Comparison of ENCODE assay signal across 8 cellular contexts in genomic region chr3:12750658-12751071, GRCh38. TPM values are rescaled to one million over a fixed set of nuclear protein-coding genes. Genes with fewer than 3 reads are reported as not detected.
DNase-seq lines count a peak whose midpoint lies in the region; ATAC-seq, FAIRE-seq and TF ChIP-seq lines count a peak whose summit lies in the region.

No MANE protein-coding gene starts in this region.

- DNase-seq in activated CD4-positive, alpha-beta memory T cell treated with anti-CD3 and anti-CD28 coated beads, Interleukin-2, amount 10 ng/mL, durations not matched to agents 7 days and 5 days = peak; percentile 54
- DNase-seq in keratinocyte (ENCODE audit: low read depth, low spot score) (no peak), progenitor cell of endocrine pancreas (ENCODE audit: low spot score, unreplicated experiment) (no peak), prostate gland (ENCODE audit: low spot score) (no peak), kidney (no peak)

- H3K9me1 ChIP-seq in keratinocyte (ENCODE audit: control insufficient read depth, extremely low read depth, insufficient read depth, low read length) = peaks cover 20% of the 10 kb centered on the region

- TF ChIP-seq POLR2A in prostate gland (IDR thresholded peaks at IDR 0.05) = no peak

- H3K9me3 Mint-ChIP-seq in activated CD4-positive, alpha-beta memory T cell treated with anti-CD3 and anti-CD28 coated beads, Interleukin-2, amount 10 ng/mL, durations not matched to agents 7 days and 5 days = no peaks in the 10 kb centered on the region
- H3K9me3 Mint-ChIP-seq in progenitor cell of endocrine pancreas (ENCODE audit: low read depth) = no peaks in the 10 kb centered on the region

- no peak overlapping the region for H3K9ac ChIP-seq in BLaER1 treated with 17β-estradiol and CSF1 and Interleukin-3, amounts not matched to agents 10 nM and 100 nM
- H3K9ac ChIP-seq in keratinocyte (ENCODE audit: control insufficient read depth, extremely low read depth, insufficient read depth, low read length) = peak overlapping the region; percentile 42
- no peak overlapping the region for H3K9ac ChIP-seq in kidney (ENCODE audit: low read length in 2 of 2)

- no peaks in the 10 kb centered on the region for H3K36me3 ChIP-seq in BLaER1 treated with 17β-estradiol and CSF1 and Interleukin-3, amounts not matched to agents 10 nM and 100 nM
- H3K36me3 ChIP-seq in keratinocyte (ENCODE audit: control insufficient read depth in 2 of 2, extremely low read depth in 1 of 2, insufficient read depth in 2 of 2, low read length in 2 of 2) (peaks cover 29 to 59% of the 10 kb centered on the region in 2 experiments), prostate gland (no peaks in the 10 kb centered on the region), kidney (ENCODE audit: control insufficient read depth in 1 of 2, insufficient read depth in 2 of 2, low read length in 2 of 2) (no peaks in the 10 kb centered on the region)

- no peaks in the 10 kb centered on the region for H3K9me3 ChIP-seq in BLaER1 treated with 17β-estradiol and CSF1 and Interleukin-3, amounts not matched to agents 10 nM and 100 nM (replicated peaks in 1 of 11)
- H3K9me3 ChIP-seq in keratinocyte (ENCODE audit: control insufficient read depth, low read depth, low read length) (no peaks in the 10 kb centered on the region), prostate gland (no peaks in the 10 kb centered on the region), kidney (ENCODE audit: control insufficient read depth in 1 of 2, low read length in 2 of 2) (no peaks in the 10 kb centered on the region)

- peaks cover 19 to 30% (median 22%) of the 10 kb centered on the region in 10 experiments for H3K4me1 ChIP-seq in BLaER1 treated with 17β-estradiol and CSF1 and Interleukin-3, amounts not matched to agents 10 nM and 100 nM
- H3K4me1 ChIP-seq in keratinocyte (ENCODE audit: control insufficient read depth, extremely low read depth, insufficient read depth, low read length) (peaks cover 53% of the 10 kb centered on the region), prostate gland (replicated peaks) (no peaks in the 10 kb centered on the region), kidney (ENCODE audit: control insufficient read depth in 1 of 2, insufficient read depth in 1 of 2, low read depth in 1 of 2, low read length in 2 of 2) (no peaks in the 10 kb centered on the region)

- H3K79me2 ChIP-seq in keratinocyte (ENCODE audit: control insufficient read depth, insufficient read depth, low read length) = peaks cover 59% of the 10 kb centered on the region

- CTCF ChIA-PET in activated CD4-positive, alpha-beta memory T cell treated with anti-CD3 and anti-CD28 coated beads, Interleukin-2, amount 10 ng/mL, durations not matched to agents 7 days and 5 days (lab: Charles Lee) = interaction anchor here (1.6 kb wide), 1 partner anchor 31 kb away, joined by 4 read pairs; no protein-coding TSS in a partner anchor

- ATAC-seq in HG02610 (IDR thresholded peaks at IDR 0.05; ENCODE audit: unreplicated experiment) (peak; percentile 62), HG02588 (IDR thresholded peaks at IDR 0.05; ENCODE audit: unreplicated experiment) (no peak)

- dilution Hi-C loops in keratinocyte (cut with MboI; ENCODE audit: extremely low pct_ligation_motif_present, low sequenced_read_pairs) = no loop called here

- intact Hi-C loops in prostate gland (cut with DNase I) (no loop called here), kidney (cut with DNase I) (no loop called here)

- H2AFZ ChIP-seq in keratinocyte (ENCODE audit: control insufficient read depth, low read length) = no peak overlapping the region

- POLR2A ChIA-PET in activated CD4-positive, alpha-beta memory T cell treated with anti-CD3 and anti-CD28 coated beads, Interleukin-2, amount 10 ng/mL, durations not matched to agents 7 days and 5 days (lab: Charles Lee) = no interaction called here

- H3K27me3 ChIP-seq in BLaER1 treated with 17β-estradiol and CSF1 and Interleukin-3, amounts not matched to agents 10 nM and 100 nM = no peaks in the 10 kb centered on the region
- H3K27me3 ChIP-seq in keratinocyte (ENCODE audit: control insufficient read depth, extremely low read depth, insufficient read depth, low read length) = no peaks in the 10 kb centered on the region
- no peaks in the 10 kb centered on the region for H3K27me3 ChIP-seq in prostate gland (replicated peaks; ENCODE audit: insufficient read depth)

- H3K27ac ChIP-seq in BLaER1 treated with 17β-estradiol and CSF1 and Interleukin-3, amounts not matched to agents 10 nM and 100 nM = peak overlapping the region in 1 of 11 experiments; percentile 9; a peak in 2 of 22 replicates
- H3K27ac ChIP-seq in keratinocyte (ENCODE audit: control insufficient read depth, insufficient read depth, low read length) (peak overlapping the region; percentile 70), prostate gland (no peak overlapping the region), kidney (ENCODE audit: low read depth in 2 of 2, low read length in 2 of 2) (no peak overlapping the region)

- H3K4me3 Mint-ChIP-seq in activated CD4-positive, alpha-beta memory T cell treated with anti-CD3 and anti-CD28 coated beads, Interleukin-2, amount 10 ng/mL, durations not matched to agents 7 days and 5 days = no peak overlapping the region
- H3K4me3 Mint-ChIP-seq in progenitor cell of endocrine pancreas (ENCODE audit: low read depth) = no peak overlapping the region

- TF ChIP-seq CTCF in keratinocyte (optimal IDR thresholded peaks at IDR 0.05 in 1 of 3, IDR thresholded peaks at IDR 0.05 in 1 of 3, conservative IDR thresholded peaks at IDR 0.05 in 1 of 3; ENCODE audit: extremely low read depth in 1 of 3, insufficient read depth in 2 of 3, low read length in 3 of 3) = no peak
- no peak for TF ChIP-seq CTCF in progenitor cell of endocrine pancreas (IDR thresholded peaks at IDR 0.05; ENCODE audit: unreplicated experiment)
- TF ChIP-seq CTCF in prostate gland (IDR thresholded peaks at IDR 0.05) = no peak
- TF ChIP-seq CTCF in kidney (IDR thresholded peaks at IDR 0.05; ENCODE audit: borderline replicate concordance, extremely low read depth, insufficient read depth) = no peak

- WGBS in prostate gland = 68% methylated on average over 4 of the region's 4 CpGs

- peak overlapping the region in 10 of 11 experiments; percentile 34 to 75 (median 56); a peak in 15 of 22 replicates for H3K4me2 ChIP-seq in BLaER1 treated with 17β-estradiol and CSF1 and Interleukin-3, amounts not matched to agents 10 nM and 100 nM
- H3K4me2 ChIP-seq in keratinocyte (ENCODE audit: control insufficient read depth, extremely low read depth, insufficient read depth, low read depth, low read length) = peak overlapping the region; percentile 55

- H3K27ac Mint-ChIP-seq in activated CD4-positive, alpha-beta memory T cell treated with anti-CD3 and anti-CD28 coated beads, Interleukin-2, amount 10 ng/mL, durations not matched to agents 7 days and 5 days = no peak overlapping the region
- no peak overlapping the region for H3K27ac Mint-ChIP-seq in progenitor cell of endocrine pancreas

- H4K20me1 ChIP-seq in BLaER1 treated with 17β-estradiol and CSF1 and Interleukin-3, amounts not matched to agents 10 nM and 100 nM = no peaks in the 10 kb centered on the region
- peaks cover 38% of the 10 kb centered on the region for H4K20me1 ChIP-seq in keratinocyte (ENCODE audit: control insufficient read depth, extremely low read depth, insufficient read depth, low read length)

- no peaks in the 10 kb centered on the region for H3K36me3 Mint-ChIP-seq in activated CD4-positive, alpha-beta memory T cell treated with anti-CD3 and anti-CD28 coated beads, Interleukin-2, amount 10 ng/mL, durations not matched to agents 7 days and 5 days (ENCODE audit: low read depth)
- no peaks in the 10 kb centered on the region for H3K36me3 Mint-ChIP-seq in progenitor cell of endocrine pancreas (ENCODE audit: insufficient read depth)

- no peak for FAIRE-seq in keratinocyte (lab: Jason Lieb, UNC)
- no peak for FAIRE-seq in kidney (lab: Jason Lieb, UNC)

- peaks cover 7% of the 10 kb centered on the region for H3K4me1 Mint-ChIP-seq in activated CD4-positive, alpha-beta memory T cell treated with anti-CD3 and anti-CD28 coated beads, Interleukin-2, amount 10 ng/mL, durations not matched to agents 7 days and 5 days
- H3K4me1 Mint-ChIP-seq in progenitor cell of endocrine pancreas (ENCODE audit: low read depth) = no peaks in the 10 kb centered on the region

- no peak overlapping the region for H3K4me3 ChIP-seq in BLaER1 treated with 17β-estradiol and CSF1 and Interleukin-3, amounts not matched to agents 10 nM and 100 nM
- H3K4me3 ChIP-seq in keratinocyte (ENCODE audit: control insufficient read depth in 2 of 3, extremely low read depth in 1 of 3, insufficient read depth in 2 of 3, low read depth in 1 of 3, low read length in 3 of 3) = no peak overlapping the region
- H3K4me3 ChIP-seq in prostate gland = no peak overlapping the region
- H3K4me3 ChIP-seq in kidney (ENCODE audit: low read length in 2 of 2) = no peak overlapping the region

- H3K27me3 Mint-ChIP-seq in activated CD4-positive, alpha-beta memory T cell treated with anti-CD3 and anti-CD28 coated beads, Interleukin-2, amount 10 ng/mL, durations not matched to agents 7 days and 5 days = peaks cover 6% of the 10 kb centered on the region
- H3K27me3 Mint-ChIP-seq in progenitor cell of endocrine pancreas = peaks cover 3% of the 10 kb centered on the region

RNA-seq across cellular contexts. Expression of gene TMEM40, which starts 8.4 kb away (rescaled TPM):
- not detected for total RNA-seq in activated CD4-positive, alpha-beta memory T cell treated with anti-CD3 and anti-CD28 coated beads, Interleukin-2, amount 10 ng/mL, durations not matched to agents 7 days and 5 days
- polyA plus RNA-seq in keratinocyte = 240 to 475 TPM (median 311 TPM) in 3 replicates
- 136 TPM for polyA plus RNA-seq in keratinocyte (2011; ENCODE audit: low read depth)
- 340 and 375 TPM in 2 replicates for polyA plus RNA-seq in keratinocyte (2011; cell fraction: cytosol; rRNA removed)
- polyA plus RNA-seq in keratinocyte (2011; cell fraction: nucleus; rRNA removed) = 382 and 436 TPM in 2 replicates
- polyA plus RNA-seq in keratinocyte (2012; ENCODE audit: low replicate concordance) = 345 and 384 TPM in 2 replicates
- 209 to 387 TPM (median 321 TPM) in 3 replicates for polyA minus RNA-seq in keratinocyte
- polyA minus RNA-seq in keratinocyte (2011; cell fraction: cytosol; rRNA and poly(A)+ RNA removed) = 242 TPM
- polyA minus RNA-seq in keratinocyte (2011; cell fraction: nucleus; rRNA and poly(A)+ RNA removed) = 106 and 129 TPM in 2 replicates
- 0.36 TPM in 1 of 2 replicates, not detected in the other for total RNA-seq in progenitor cell of endocrine pancreas
- total RNA-seq in prostate gland = 1 to 10 TPM; 1.9 to 8.5 TPM
- total RNA-seq in kidney = not detected
- 0.52 TPM for polyA plus RNA-seq in kidney (ENCODE audit: insufficient read depth, low read depth, low replicate concordance)

RNA-seq across cellular contexts. Expression of gene CAND2, which starts 45.8 kb away (rescaled TPM):
- under 1 TPM in 1 of 2 experiments, not detected in 1; 0.15 TPM for total RNA-seq in activated CD4-positive, alpha-beta memory T cell treated with anti-CD3 and anti-CD28 coated beads, Interleukin-2, amount 10 ng/mL, durations not matched to agents 7 days and 5 days
- 0.05 to 0.09 TPM (median 0.07 TPM) in 3 replicates for polyA plus RNA-seq in keratinocyte
- 0.06 TPM for polyA plus RNA-seq in keratinocyte (2011; ENCODE audit: low read depth)
- polyA plus RNA-seq in keratinocyte (2011; cell fraction: cytosol; rRNA removed) = 0.01 and 0.03 TPM in 2 replicates
- polyA plus RNA-seq in keratinocyte (2011; cell fraction: nucleus; rRNA removed) = 0.04 and 0.13 TPM in 2 replicates
- polyA plus RNA-seq in keratinocyte (2012; ENCODE audit: low replicate concordance) = 0.15 and 0.17 TPM in 2 replicates
- polyA minus RNA-seq in keratinocyte = 0.03 to 0.10 TPM (median 0.06 TPM) in 3 replicates
- polyA minus RNA-seq in keratinocyte (2011; cell fraction: cytosol; rRNA and poly(A)+ RNA removed) = not detected
- polyA minus RNA-seq in keratinocyte (2011; cell fraction: nucleus; rRNA and poly(A)+ RNA removed) = 0.31 TPM in 1 of 2 replicates, not detected in the other
- 7.9 and 11.0 TPM in 2 replicates for total RNA-seq in progenitor cell of endocrine pancreas
- total RNA-seq in prostate gland = 10 to 100 TPM in 1 of 2 donors, 1 to 10 TPM in 1; 8.4 to 86.3 TPM
- total RNA-seq in kidney = 7.1 TPM
- 3.9 TPM for polyA plus RNA-seq in kidney (ENCODE audit: insufficient read depth, low read depth, low replicate concordance)
